17 cellular contexts compared by ENCODE assay signal in the genomic region with DNA sequence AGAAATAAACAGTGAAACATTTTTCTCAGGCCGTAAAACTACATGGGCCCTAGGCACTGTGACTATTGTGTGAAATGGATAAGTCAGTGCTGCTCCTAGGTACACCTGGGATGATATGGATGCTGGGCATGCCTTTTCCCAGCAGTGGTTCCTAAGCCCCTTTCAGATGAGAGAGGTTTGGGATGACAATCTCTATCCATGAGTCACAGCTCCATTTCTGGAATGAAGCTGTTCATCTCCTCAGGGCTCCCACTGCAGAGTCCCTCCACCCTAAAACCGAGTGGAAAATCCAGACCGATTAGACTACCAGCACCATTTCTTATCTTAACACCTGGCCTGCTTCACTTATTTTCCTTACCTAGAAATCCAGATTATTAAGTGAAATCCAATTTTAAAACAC. TPM values are rescaled to one million over a fixed set of nuclear protein-coding genes. Genes with fewer than 3 reads are reported as not detected.
A peak's percentile ranks its signal among the peaks of the same experiment; 100 is the strongest.
DNase-seq lines count a peak whose midpoint lies in the region; ATAC-seq and TF ChIP-seq lines count a peak whose summit lies in the region.
"Had no signal": no experiment of that assay in that cellular context is flagged by ENCODE, and none has a peak within 500 bp of the region (broad histone marks: within the 10 kb centered on the region; RNA-seq: fewer than 3 reads in every experiment).

No MANE protein-coding gene starts in this region.

- H3K79me2 ChIP-seq in OCI-LY1 (ENCODE audit: insufficient read depth, low read length): no peaks in the 10 kb centered on the region

- no peak overlapping the region for H2AFZ ChIP-seq in OCI-LY1 (ENCODE audit: low read length)

- no peak for TF ChIP-seq EP300 in gastroesophageal sphincter (IDR thresholded peaks at IDR 0.05)

- H3F3A ChIP-seq in OCI-LY1 (ENCODE audit: insufficient read depth, low read length): no peaks in the 10 kb centered on the region

- H3K4me3 ChIP-seq in OCI-LY1 (ENCODE audit: low read depth, low read length, poor library complexity, severe bottlenecking): no peak overlapping the region
- no peak overlapping the region for H3K4me3 ChIP-seq in gastroesophageal sphincter
- H3K4me3 ChIP-seq: GM12878 had no signal

- no peaks in the 10 kb centered on the region for H3K27me3 ChIP-seq in OCI-LY1 (ENCODE audit: insufficient read depth, low read length)
- H3K27me3 ChIP-seq in gastroesophageal sphincter: peaks cover 89% of the 10 kb centered on the region

- H3K4me2 ChIP-seq in OCI-LY1 (ENCODE audit: low read length): no peak overlapping the region

- H3K9me2 ChIP-seq in OCI-LY1 (ENCODE audit: low read depth, low read length): no peaks in the 10 kb centered on the region

- WGBS in gastroesophageal sphincter (ENCODE audit: low coverage in 1 of 2), 2 donors: 67 to 71% methylated on average over 2 to 3 of the region's 3 CpGs

- DNase-seq in AG08395 (ENCODE audit: low spot score) (peak; percentile 12), ELR (ENCODE audit: low read depth) (peak; percentile 59), myocyte (ENCODE audit: low read depth) (peak; percentile 44), NCI-H2029 (lab: John Stamatoyannopoulos, UW) (no peak)
- DNase-seq: BE2C; CD4-positive, alpha-beta memory T cell; COR-L47; DMS153; DMS79 treated with DMSO at 0.1 percent for 48 hours had no signal

- H3K4me1 ChIP-seq in OCI-LY1 (ENCODE audit: insufficient read depth, low read length, severe bottlenecking): peaks cover 53% of the 10 kb centered on the region
- H3K4me1 ChIP-seq in gastroesophageal sphincter: peaks cover 0 to 17% (median 0%) of the 10 kb centered on the region in 3 donors
- H3K4me1 ChIP-seq: BE2C had no signal

- H3K36me3 ChIP-seq in OCI-LY1 (ENCODE audit: insufficient read depth, low read length) (no peaks in the 10 kb centered on the region), gastroesophageal sphincter (no peaks in the 10 kb centered on the region)
- H3K36me3 ChIP-seq: BE2C had no signal

- TF ChIP-seq CTCF in OCI-LY1 (IDR thresholded peaks at IDR 0.05; ENCODE audit: low read length) (no peak), gastroesophageal sphincter (IDR thresholded peaks at IDR 0.05) (no peak)

- ATAC-seq in GM18505 (IDR thresholded peaks at IDR 0.05; ENCODE audit: unreplicated experiment) (no peak), GM21825 (IDR thresholded peaks at IDR 0.05; ENCODE audit: unreplicated experiment) (no peak), gastroesophageal sphincter (no peak)
- ATAC-seq: GM12878, HCT116 had no signal

- H3K27ac ChIP-seq in OCI-LY1 (ENCODE audit: low read depth, low read length, poor library complexity, severe bottlenecking) (peak overlapping the region; percentile 4), gastroesophageal sphincter (no peak overlapping the region)
- H3K27ac ChIP-seq: C4-2B, HL-60 had no signal

- H3K9ac ChIP-seq in OCI-LY1 (ENCODE audit: low read length): no peak overlapping the region

- peaks cover 3% of the 10 kb centered on the region; the same call in 1 of the 2 replicates for H3K9me3 ChIP-seq in OCI-LY1 (ENCODE audit: low read length)
- H3K9me3 ChIP-seq in gastroesophageal sphincter: peaks cover 0 to under 1% (median 0%) of the 10 kb centered on the region in 3 donors
- H3K9me3 ChIP-seq: BE2C had no signal

- H4K20me1 ChIP-seq in OCI-LY1 (ENCODE audit: insufficient read depth, low read length): no peaks in the 10 kb centered on the region

- TF ChIP-seq POLR2A in GM18505 (IDR thresholded peaks at IDR 0.05; ENCODE audit: borderline replicate concordance, extremely low read depth, insufficient read depth, insufficient read length) (no peak), gastroesophageal sphincter (IDR thresholded peaks at IDR 0.05) (no peak)

RNA-seq across cellular contexts. Expression of a gene that starts 6.0 kb away (rescaled TPM):
- total RNA-seq in myocyte (29.7 and 39.7 TPM in 2 replicates), gastroesophageal sphincter (not detected)
- polyA plus RNA-seq in myocyte (2012): 2.8 TPM
- total RNA-seq: CD4-positive, alpha-beta memory T cell; GM12878 had no signal
- polyA plus RNA-seq: CD4-positive, alpha-beta memory T cell; GM12878 had no signal

Comparison
In these comparisons a context has a peak if more than half of its experiments do, and no peak if none do; other contexts are left out.
1. RNA of a gene that starts 6.0 kb away (total RNA-seq): 29.7 to 39.7 TPM in myocyte; not detected in gastroesophageal sphincter; every median in the first group is over 10 times any median in the second.